1 cellular context compared by ENCODE assay signal in the genomic region with DNA sequence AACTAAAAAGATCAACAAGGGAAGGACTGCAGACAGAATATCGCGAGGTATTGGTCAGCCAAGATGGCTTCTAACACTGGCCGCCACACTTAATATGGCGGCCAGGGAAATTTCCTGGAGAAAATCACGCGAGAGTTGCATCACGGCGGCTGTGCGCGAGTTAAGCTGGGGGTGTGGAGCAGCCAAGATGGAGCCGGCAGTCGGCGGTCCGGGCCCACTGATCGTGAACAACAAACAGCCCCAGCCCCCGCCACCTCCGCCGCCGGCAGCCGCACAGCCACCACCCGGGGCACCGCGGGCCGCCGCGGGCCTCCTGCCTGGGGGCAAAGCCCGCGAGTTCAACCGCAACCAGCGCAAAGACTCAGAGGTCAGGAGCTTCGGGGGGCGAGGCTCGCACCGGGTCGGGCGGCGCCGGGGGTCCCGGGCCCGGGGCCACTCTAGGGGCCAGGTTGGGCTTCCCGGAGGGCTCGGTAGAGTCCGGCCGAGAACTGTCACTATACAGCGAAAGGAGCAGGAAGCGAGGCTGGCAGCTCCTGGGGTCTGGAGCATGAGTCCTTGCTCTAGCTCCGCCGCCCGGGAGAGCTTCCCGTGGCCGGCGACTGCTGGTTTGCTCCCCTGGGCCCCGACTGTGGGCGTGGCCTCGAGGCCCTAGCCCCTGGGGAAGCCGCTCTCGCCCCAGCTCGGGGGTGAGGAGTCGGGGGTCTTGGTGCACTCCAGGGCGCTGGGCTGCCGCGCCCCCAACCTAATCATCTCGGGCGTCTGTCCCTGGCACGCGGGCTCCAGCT.
TF ChIP-seq lines count a peak whose summit lies in the region.

A gene with protein sequence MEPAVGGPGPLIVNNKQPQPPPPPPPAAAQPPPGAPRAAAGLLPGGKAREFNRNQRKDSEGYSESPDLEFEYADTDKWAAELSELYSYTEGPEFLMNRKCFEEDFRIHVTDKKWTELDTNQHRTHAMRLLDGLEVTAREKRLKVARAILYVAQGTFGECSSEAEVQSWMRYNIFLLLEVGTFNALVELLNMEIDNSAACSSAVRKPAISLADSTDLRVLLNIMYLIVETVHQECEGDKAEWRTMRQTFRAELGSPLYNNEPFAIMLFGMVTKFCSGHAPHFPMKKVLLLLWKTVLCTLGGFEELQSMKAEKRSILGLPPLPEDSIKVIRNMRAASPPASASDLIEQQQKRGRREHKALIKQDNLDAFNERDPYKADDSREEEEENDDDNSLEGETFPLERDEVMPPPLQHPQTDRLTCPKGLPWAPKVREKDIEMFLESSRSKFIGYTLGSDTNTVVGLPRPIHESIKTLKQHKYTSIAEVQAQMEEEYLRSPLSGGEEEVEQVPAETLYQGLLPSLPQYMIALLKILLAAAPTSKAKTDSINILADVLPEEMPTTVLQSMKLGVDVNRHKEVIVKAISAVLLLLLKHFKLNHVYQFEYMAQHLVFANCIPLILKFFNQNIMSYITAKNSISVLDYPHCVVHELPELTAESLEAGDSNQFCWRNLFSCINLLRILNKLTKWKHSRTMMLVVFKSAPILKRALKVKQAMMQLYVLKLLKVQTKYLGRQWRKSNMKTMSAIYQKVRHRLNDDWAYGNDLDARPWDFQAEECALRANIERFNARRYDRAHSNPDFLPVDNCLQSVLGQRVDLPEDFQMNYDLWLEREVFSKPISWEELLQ (plus strand): TSS at position 174 of the 785 bp plus-strand sequence. CDS start 14 bp downstream, at position 188.

TF ChIP-seq in K562, 482 proteins besides CTCF, POLR2A, EP300 and RAD21 (continued from another document and continues in another):
- TF ChIP-seq BACH1 (tag; IDR thresholded peaks at IDR 0.05): peak; percentile 78
- no peak for TF ChIP-seq ZNF699 (CRISPR knock-in tag; IDR thresholded peaks at IDR 0.05; ENCODE audit: insufficient replicate concordance)
- TF ChIP-seq, protein P1, sequence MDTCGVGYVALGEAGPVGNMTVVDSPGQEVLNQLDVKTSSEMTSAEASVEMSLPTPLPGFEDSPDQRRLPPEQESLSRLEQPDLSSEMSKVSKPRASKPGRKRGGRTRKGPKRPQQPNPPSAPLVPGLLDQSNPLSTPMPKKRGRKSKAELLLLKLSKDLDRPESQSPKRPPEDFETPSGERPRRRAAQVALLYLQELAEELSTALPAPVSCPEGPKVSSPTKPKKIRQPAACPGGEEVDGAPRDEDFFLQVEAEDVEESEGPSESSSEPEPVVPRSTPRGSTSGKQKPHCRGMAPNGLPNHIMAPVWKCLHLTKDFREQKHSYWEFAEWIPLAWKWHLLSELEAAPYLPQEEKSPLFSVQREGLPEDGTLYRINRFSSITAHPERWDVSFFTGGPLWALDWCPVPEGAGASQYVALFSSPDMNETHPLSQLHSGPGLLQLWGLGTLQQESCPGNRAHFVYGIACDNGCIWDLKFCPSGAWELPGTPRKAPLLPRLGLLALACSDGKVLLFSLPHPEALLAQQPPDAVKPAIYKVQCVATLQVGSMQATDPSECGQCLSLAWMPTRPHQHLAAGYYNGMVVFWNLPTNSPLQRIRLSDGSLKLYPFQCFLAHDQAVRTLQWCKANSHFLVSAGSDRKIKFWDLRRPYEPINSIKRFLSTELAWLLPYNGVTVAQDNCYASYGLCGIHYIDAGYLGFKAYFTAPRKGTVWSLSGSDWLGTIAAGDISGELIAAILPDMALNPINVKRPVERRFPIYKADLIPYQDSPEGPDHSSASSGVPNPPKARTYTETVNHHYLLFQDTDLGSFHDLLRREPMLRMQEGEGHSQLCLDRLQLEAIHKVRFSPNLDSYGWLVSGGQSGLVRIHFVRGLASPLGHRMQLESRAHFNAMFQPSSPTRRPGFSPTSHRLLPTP (IDR thresholded peaks at IDR 0.05; ENCODE audit: borderline replicate concordance, extremely low read depth, insufficient read length): no peak
- TF ChIP-seq RCOR1 (IDR thresholded peaks at IDR 0.05; ENCODE audit: borderline replicate concordance in 1 of 2, low read depth in 2 of 2, low read length in 2 of 2): peak in 1 of 2 experiments; percentile 45; a peak in 1 of 4 replicates
- TF ChIP-seq HIVEP1 (CRISPR knock-in tag; IDR thresholded peaks at IDR 0.05): no peak
- no peak for TF ChIP-seq NELFE (IDR thresholded peaks at IDR 0.05; ENCODE audit: insufficient read depth, insufficient read length)
- TF ChIP-seq ZNF224 (CRISPR knock-in tag; IDR thresholded peaks at IDR 0.05): no peak
- TF ChIP-seq, protein P2, sequence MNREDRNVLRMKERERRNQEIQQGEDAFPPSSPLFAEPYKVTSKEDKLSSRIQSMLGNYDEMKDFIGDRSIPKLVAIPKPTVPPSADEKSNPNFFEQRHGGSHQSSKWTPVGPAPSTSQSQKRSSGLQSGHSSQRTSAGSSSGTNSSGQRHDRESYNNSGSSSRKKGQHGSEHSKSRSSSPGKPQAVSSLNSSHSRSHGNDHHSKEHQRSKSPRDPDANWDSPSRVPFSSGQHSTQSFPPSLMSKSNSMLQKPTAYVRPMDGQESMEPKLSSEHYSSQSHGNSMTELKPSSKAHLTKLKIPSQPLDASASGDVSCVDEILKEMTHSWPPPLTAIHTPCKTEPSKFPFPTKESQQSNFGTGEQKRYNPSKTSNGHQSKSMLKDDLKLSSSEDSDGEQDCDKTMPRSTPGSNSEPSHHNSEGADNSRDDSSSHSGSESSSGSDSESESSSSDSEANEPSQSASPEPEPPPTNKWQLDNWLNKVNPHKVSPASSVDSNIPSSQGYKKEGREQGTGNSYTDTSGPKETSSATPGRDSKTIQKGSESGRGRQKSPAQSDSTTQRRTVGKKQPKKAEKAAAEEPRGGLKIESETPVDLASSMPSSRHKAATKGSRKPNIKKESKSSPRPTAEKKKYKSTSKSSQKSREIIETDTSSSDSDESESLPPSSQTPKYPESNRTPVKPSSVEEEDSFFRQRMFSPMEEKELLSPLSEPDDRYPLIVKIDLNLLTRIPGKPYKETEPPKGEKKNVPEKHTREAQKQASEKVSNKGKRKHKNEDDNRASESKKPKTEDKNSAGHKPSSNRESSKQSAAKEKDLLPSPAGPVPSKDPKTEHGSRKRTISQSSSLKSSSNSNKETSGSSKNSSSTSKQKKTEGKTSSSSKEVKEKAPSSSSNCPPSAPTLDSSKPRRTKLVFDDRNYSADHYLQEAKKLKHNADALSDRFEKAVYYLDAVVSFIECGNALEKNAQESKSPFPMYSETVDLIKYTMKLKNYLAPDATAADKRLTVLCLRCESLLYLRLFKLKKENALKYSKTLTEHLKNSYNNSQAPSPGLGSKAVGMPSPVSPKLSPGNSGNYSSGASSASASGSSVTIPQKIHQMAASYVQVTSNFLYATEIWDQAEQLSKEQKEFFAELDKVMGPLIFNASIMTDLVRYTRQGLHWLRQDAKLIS (CRISPR knock-in tag; IDR thresholded peaks at IDR 0.05): peak; percentile 78
- TF ChIP-seq PHB2 (IDR thresholded peaks at IDR 0.05; ENCODE audit: low read depth): no peak
- TF ChIP-seq ZNF146 (CRISPR knock-in tag; IDR thresholded peaks at IDR 0.05; ENCODE audit: unreplicated experiment): no peak
- TF ChIP-seq KAT8 (IDR thresholded peaks at IDR 0.05; ENCODE audit: low read depth): no peak; the same call in 1 of the 2 replicates
- TF ChIP-seq, protein P3, sequence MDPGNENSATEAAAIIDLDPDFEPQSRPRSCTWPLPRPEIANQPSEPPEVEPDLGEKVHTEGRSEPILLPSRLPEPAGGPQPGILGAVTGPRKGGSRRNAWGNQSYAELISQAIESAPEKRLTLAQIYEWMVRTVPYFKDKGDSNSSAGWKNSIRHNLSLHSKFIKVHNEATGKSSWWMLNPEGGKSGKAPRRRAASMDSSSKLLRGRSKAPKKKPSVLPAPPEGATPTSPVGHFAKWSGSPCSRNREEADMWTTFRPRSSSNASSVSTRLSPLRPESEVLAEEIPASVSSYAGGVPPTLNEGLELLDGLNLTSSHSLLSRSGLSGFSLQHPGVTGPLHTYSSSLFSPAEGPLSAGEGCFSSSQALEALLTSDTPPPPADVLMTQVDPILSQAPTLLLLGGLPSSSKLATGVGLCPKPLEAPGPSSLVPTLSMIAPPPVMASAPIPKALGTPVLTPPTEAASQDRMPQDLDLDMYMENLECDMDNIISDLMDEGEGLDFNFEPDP (CRISPR knock-in tag; IDR thresholded peaks at IDR 0.05): no peak
- TF ChIP-seq, protein P4, sequence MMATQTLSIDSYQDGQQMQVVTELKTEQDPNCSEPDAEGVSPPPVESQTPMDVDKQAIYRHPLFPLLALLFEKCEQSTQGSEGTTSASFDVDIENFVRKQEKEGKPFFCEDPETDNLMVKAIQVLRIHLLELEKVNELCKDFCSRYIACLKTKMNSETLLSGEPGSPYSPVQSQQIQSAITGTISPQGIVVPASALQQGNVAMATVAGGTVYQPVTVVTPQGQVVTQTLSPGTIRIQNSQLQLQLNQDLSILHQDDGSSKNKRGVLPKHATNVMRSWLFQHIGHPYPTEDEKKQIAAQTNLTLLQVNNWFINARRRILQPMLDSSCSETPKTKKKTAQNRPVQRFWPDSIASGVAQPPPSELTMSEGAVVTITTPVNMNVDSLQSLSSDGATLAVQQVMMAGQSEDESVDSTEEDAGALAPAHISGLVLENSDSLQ (IDR thresholded peaks at IDR 0.05): no peak
- TF ChIP-seq FOXA3 (CRISPR knock-in tag; conservative IDR thresholded peaks at IDR 0.05 in 1 of 2, IDR thresholded peaks at IDR 0.05 in 1 of 2): peak; percentile 88 to 93
- no peak for TF ChIP-seq PYGO2 (tag; IDR thresholded peaks at IDR 0.05)
- no peak for TF ChIP-seq PCBP2 (IDR thresholded peaks at IDR 0.05; ENCODE audit: low read depth, low read length, poor library complexity, severe bottlenecking)
- TF ChIP-seq HNRNPK (IDR thresholded peaks at IDR 0.05; ENCODE audit: low read depth, low read length, poor library complexity, severe bottlenecking): no peak
- TF ChIP-seq, protein P5, sequence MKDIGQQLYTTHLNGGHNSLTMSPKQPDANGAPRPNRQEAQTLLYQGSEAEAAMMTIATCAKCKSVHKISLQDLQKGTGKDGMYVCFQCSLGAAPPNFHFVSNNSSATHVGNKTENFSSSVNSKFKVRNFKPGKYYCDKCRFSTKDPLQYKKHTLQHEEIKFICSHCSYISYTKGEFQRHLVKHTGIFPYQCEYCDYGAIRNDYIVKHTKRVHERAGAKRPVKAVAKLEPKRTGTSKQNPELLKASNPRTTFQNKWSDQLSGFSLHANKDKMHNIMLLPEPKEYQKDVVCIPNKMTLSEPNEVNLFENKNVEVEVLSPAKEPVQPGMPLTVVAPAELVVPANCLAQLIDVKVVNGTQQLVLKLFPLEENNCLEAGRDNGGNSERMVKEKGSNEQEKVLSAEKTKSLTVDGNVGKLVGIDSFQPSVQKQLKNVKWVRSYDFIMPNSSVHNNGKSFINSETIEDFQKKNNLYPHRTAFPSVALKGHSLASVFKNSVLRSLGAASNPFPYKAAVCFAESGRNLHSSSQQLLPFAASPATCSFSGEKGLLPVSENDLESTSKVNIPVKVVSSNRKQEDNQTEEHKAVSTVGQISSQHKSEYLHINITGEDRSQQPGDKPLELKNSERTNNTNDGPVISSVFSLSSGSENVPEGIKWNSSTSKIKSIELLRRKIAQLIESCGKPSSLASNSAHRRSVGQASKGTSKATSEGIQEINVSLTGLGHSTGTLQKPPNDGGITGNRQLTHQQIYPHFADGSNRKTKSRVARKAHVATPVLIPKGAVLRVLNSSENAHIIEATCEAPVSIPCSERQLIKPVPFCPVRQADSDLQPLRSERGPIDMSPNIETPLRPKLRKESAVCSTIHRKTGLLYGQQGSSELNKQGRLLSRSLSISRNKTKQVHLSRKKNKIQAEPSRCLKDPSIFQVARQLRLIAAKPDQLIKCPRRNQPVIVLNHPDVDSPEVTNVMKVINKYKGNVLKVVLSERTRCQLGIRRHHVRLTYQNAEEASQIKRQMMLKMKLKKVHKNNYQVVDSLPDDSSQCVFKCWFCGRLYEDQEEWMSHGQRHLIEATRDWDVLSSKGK (CRISPR knock-in tag; IDR thresholded peaks at IDR 0.05): no peak
- no peak for TF ChIP-seq SETDB1 (IDR thresholded peaks at IDR 0.05; ENCODE audit: low read length)
- TF ChIP-seq PCBP1 (IDR thresholded peaks at IDR 0.05; ENCODE audit: low read depth, low read length, poor library complexity, severe bottlenecking): peak; percentile 85
- peak; percentile 91 for TF ChIP-seq PHF8 (IDR thresholded peaks at IDR 0.05; ENCODE audit: borderline replicate concordance, low read length)
- TF ChIP-seq NFRKB (IDR thresholded peaks at IDR 0.05; ENCODE audit: low read depth): 0 out of 2 replicates have a peak, but pooled peaks have one; percentile 64
- TF ChIP-seq NFYB (IDR thresholded peaks at IDR 0.05; ENCODE audit: extremely low read depth, insufficient read length): no peak
- peak; percentile 30 for TF ChIP-seq ETS2 (tag; IDR thresholded peaks at IDR 0.05; ENCODE audit: borderline replicate concordance, poor library complexity, severe bottlenecking)
- TF ChIP-seq HDAC6 (IDR thresholded peaks at IDR 0.05; ENCODE audit: low read depth, low read length): no peak
- TF ChIP-seq GTF2A2 (tag; IDR thresholded peaks at IDR 0.05): peak; percentile 51; the same call in 1 of the 2 replicates
- TF ChIP-seq KDM2B (CRISPR knock-in tag; IDR thresholded peaks at IDR 0.05): peak; percentile 19; the same call in 1 of the 2 replicates
- peak; percentile 79 for TF ChIP-seq DDX20 (tag; IDR thresholded peaks at IDR 0.05; ENCODE audit: low read depth)
- TF ChIP-seq, protein P6, sequence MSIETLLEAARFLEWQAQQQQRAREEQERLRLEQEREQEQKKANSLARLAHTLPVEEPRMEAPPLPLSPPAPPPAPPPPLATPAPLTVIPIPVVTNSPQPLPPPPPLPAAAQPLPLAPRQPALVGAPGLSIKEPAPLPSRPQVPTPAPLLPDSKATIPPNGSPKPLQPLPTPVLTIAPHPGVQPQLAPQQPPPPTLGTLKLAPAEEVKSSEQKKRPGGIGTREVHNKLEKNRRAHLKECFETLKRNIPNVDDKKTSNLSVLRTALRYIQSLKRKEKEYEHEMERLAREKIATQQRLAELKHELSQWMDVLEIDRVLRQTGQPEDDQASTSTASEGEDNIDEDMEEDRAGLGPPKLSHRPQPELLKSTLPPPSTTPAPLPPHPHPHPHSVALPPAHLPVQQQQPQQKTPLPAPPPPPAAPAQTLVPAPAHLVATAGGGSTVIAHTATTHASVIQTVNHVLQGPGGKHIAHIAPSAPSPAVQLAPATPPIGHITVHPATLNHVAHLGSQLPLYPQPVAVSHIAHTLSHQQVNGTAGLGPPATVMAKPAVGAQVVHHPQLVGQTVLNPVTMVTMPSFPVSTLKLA (conservative IDR thresholded peaks at IDR 0.05): peak; percentile 58 to 76
- TF ChIP-seq CBX5 (IDR thresholded peaks at IDR 0.05; ENCODE audit: borderline replicate concordance, low read depth): no peak
